12 cellular contexts compared by ENCODE assay signal in the genomic region with DNA sequence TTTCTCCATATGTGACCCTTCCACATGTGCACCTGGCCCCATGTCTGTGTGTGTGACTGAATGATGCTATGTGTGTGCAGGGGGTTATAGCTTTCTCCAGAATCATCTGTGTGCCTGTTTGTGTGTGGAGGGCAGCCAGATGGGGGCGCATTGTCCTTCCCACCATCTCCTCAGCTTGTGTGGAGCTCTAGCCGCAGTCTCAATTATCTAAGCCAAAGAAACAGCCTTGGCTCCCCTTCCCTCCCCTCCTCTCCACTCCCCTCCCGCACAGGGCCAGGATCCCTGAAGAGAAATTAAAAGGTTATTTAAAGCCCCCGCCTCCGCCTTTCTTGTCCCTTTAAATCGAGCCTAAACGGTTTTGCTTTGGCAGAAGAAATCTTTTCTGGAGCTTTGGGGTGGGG. TPM values are rescaled to one million over a fixed set of nuclear protein-coding genes. Genes with fewer than 3 reads are reported as not detected.
DNase-seq lines count a peak whose midpoint lies in the region; ATAC-seq, FAIRE-seq and TF ChIP-seq lines count a peak whose summit lies in the region.
"Had no signal": no experiment of that assay in that cellular context is flagged by ENCODE, and none has a peak within 500 bp of the region (broad histone marks: within the 10 kb centered on the region; RNA-seq: fewer than 3 reads in every experiment).

No MANE protein-coding gene starts in this region.

- H3K27me3 Mint-ChIP-seq in activated CD4-positive, alpha-beta memory T cell treated with anti-CD3 and anti-CD28 coated beads for 36 hours = peaks cover 77% of the 10 kb centered on the region
- H3K27me3 Mint-ChIP-seq in activated CD4-positive, alpha-beta memory T cell treated with anti-CD3 and anti-CD28 coated beads, Interleukin-2, amount 10 ng/mL, durations not matched to agents 7 days and 5 days = peaks cover 90% of the 10 kb centered on the region
- H3K27me3 Mint-ChIP-seq in stimulated activated memory B cell treated with anti-CD40 and anti-IgM and Interleukin-4, amounts not matched to agents 10 μg/mL and 1 μg/mL and 100 μg/mL, for 72 hours = peaks cover 100% of the 10 kb centered on the region

- FAIRE-seq in bronchial epithelial cell (lab: Jason Lieb, UNC) = no peak
- FAIRE-seq: kidney had no signal

- CTCF ChIA-PET in activated CD4-positive, alpha-beta memory T cell treated with anti-CD3 and anti-CD28 coated beads for 36 hours (lab: Charles Lee) = interaction anchor here (0.5 to 5.3 kb wide), 11 partner anchors 18 to 672 kb away, joined by 3 to 23 read pairs (median 5); no protein-coding TSS in a partner anchor
- CTCF ChIA-PET in activated CD4-positive, alpha-beta memory T cell treated with anti-CD3 and anti-CD28 coated beads, Interleukin-2, amount 10 ng/mL, durations not matched to agents 7 days and 5 days (lab: Charles Lee) = interaction anchor here (0.7 to 3.1 kb wide), 12 partner anchors 8 to 270 kb away, joined by 3 to 13 read pairs (median 4); no protein-coding TSS in a partner anchor
- CTCF ChIA-PET in PC-9 (lab: Charles Lee) = interaction anchor here (1.0 to 1.4 kb wide), 3 partner anchors 32 to 38 kb away, joined by 3 to 8 read pairs (median 3); no protein-coding TSS in a partner anchor

- no peak for ATAC-seq in stimulated activated memory B cell treated with anti-CD40 and anti-IgM and Interleukin-4, amounts not matched to agents 10 μg/mL and 1 μg/mL and 100 μg/mL, for 72 hours
- ATAC-seq in gastrocnemius medialis = no peak

- H3K4me2 ChIP-seq in PC-9 = no peak overlapping the region
- H3K4me2 ChIP-seq: smooth muscle cell had no signal

- H3K4me3 ChIP-seq in bronchial epithelial cell (ENCODE audit: low read depth, low read length) = no peak overlapping the region
- H3K4me3 ChIP-seq in retinal pigment epithelial cell (ENCODE audit: low read length) = no peak overlapping the region
- H3K4me3 ChIP-seq in PC-9 = no peak overlapping the region
- no peak overlapping the region for H3K4me3 ChIP-seq in gastrocnemius medialis
- H3K4me3 ChIP-seq: smooth muscle cell had no signal

- H3K9me3 Mint-ChIP-seq in activated CD4-positive, alpha-beta memory T cell treated with anti-CD3 and anti-CD28 coated beads for 36 hours = no peaks in the 10 kb centered on the region
- H3K9me3 Mint-ChIP-seq in activated CD4-positive, alpha-beta memory T cell treated with anti-CD3 and anti-CD28 coated beads, Interleukin-2, amount 10 ng/mL, durations not matched to agents 7 days and 5 days = no peaks in the 10 kb centered on the region
- H3K9me3 Mint-ChIP-seq in stimulated activated memory B cell treated with anti-CD40 and anti-IgM and Interleukin-4, amounts not matched to agents 10 μg/mL and 1 μg/mL and 100 μg/mL, for 72 hours = no peaks in the 10 kb centered on the region
- H3K9me3 Mint-ChIP-seq: T-helper 1 cell treated with Interleukin-12 subunit alpha and Interleukin-12 subunit beta and Interleukin-4 antibody, amounts not matched to agents 30 μg/mL and 1 μg/mL, for 36 hours had no signal

- no peak for TF ChIP-seq POLR2A in gastrocnemius medialis (IDR thresholded peaks at IDR 0.05)

- H3K36me3 ChIP-seq in bronchial epithelial cell (ENCODE audit: control insufficient read depth, insufficient read depth, low read length) (no peaks in the 10 kb centered on the region), PC-9 (ENCODE audit: low read depth) (no peaks in the 10 kb centered on the region), gastrocnemius medialis (no peaks in the 10 kb centered on the region)

- H2AFZ ChIP-seq in PC-9 = no peak overlapping the region

- H3K27ac Mint-ChIP-seq in activated CD4-positive, alpha-beta memory T cell treated with anti-CD3 and anti-CD28 coated beads for 36 hours = no peak overlapping the region
- H3K27ac Mint-ChIP-seq in activated CD4-positive, alpha-beta memory T cell treated with anti-CD3 and anti-CD28 coated beads, Interleukin-2, amount 10 ng/mL, durations not matched to agents 7 days and 5 days = no peak overlapping the region
- no peak overlapping the region for H3K27ac Mint-ChIP-seq in stimulated activated memory B cell treated with anti-CD40 and anti-IgM and Interleukin-4, amounts not matched to agents 10 μg/mL and 1 μg/mL and 100 μg/mL, for 72 hours
- H3K27ac Mint-ChIP-seq: T-helper 1 cell treated with Interleukin-12 subunit alpha and Interleukin-12 subunit beta and Interleukin-4 antibody, amounts not matched to agents 30 μg/mL and 1 μg/mL, for 36 hours had no signal

- TF ChIP-seq CTCF in bronchial epithelial cell (IDR thresholded peaks at IDR 0.05; ENCODE audit: insufficient read depth, low read length, severe bottlenecking) (peak; percentile 15), retinal pigment epithelial cell (conservative IDR thresholded peaks at IDR 0.05; ENCODE audit: low read depth, low read length) (peak; percentile 75), PC-9 (conservative IDR thresholded peaks at IDR 0.05) (no peak; the same call in 1 of the 2 replicates), gastrocnemius medialis (IDR thresholded peaks at IDR 0.05 in 4 of 5, conservative IDR thresholded peaks at IDR 0.05 in 1 of 5) (no peak)

- in situ Hi-C loops in gastrocnemius medialis (cut with MboI; ENCODE audit: low sequenced_read_pairs in 4 of 4) = no loop called here

- peaks cover 33% of the 10 kb centered on the region for H3K4me1 Mint-ChIP-seq in activated CD4-positive, alpha-beta memory T cell treated with anti-CD3 and anti-CD28 coated beads for 36 hours (ENCODE audit: low read depth)
- H3K4me1 Mint-ChIP-seq in activated CD4-positive, alpha-beta memory T cell treated with anti-CD3 and anti-CD28 coated beads, Interleukin-2, amount 10 ng/mL, durations not matched to agents 7 days and 5 days = peaks cover 22% of the 10 kb centered on the region
- H3K4me1 Mint-ChIP-seq in stimulated activated memory B cell treated with anti-CD40 and anti-IgM and Interleukin-4, amounts not matched to agents 10 μg/mL and 1 μg/mL and 100 μg/mL, for 72 hours = peaks cover 26% of the 10 kb centered on the region

- POLR2A ChIA-PET in activated CD4-positive, alpha-beta memory T cell treated with anti-CD3 and anti-CD28 coated beads for 36 hours (lab: Charles Lee) = no interaction called here
- POLR2A ChIA-PET in activated CD4-positive, alpha-beta memory T cell treated with anti-CD3 and anti-CD28 coated beads, Interleukin-2, amount 10 ng/mL, durations not matched to agents 7 days and 5 days (lab: Charles Lee) = no interaction called here
- POLR2A ChIA-PET in PC-9 (lab: Charles Lee; ENCODE audit: unreplicated experiment) = interaction anchor here (0.6 to 1.1 kb wide), 2 partner anchors 35 to 71 kb away, joined by 3 to 17 read pairs; no protein-coding TSS in a partner anchor

- H3K4me1 ChIP-seq in PC-9 (replicated peaks; ENCODE audit: insufficient read depth) (0 out of 2 replicates have a peak, but pooled peaks cover 6% of the 10 kb centered on the region), gastrocnemius medialis (peaks cover 8 to 9% of the 10 kb centered on the region in 2 donors)

- intact Hi-C loops in activated CD4-positive, alpha-beta memory T cell treated with anti-CD3 and anti-CD28 coated beads for 36 hours (cut with micrococcal nuclease) = loop anchor here (2.0 kb wide), 2 partner anchors 41 to 45 kb away; no protein-coding TSS in a partner anchor
- intact Hi-C loops in PC-9 (cut with micrococcal nuclease; ENCODE audit: unreplicated experiment) (loop anchor here (2.0 kb wide), 1 partner anchor 29 kb away; no protein-coding TSS in a partner anchor), gastrocnemius medialis (cut with DNase I; ENCODE audit: low total_unique reads) (no loop called here)

- peak; percentile 53 for DNase-seq in activated CD4-positive, alpha-beta memory T cell treated with anti-CD3 and anti-CD28 coated beads for 36 hours
- DNase-seq in activated CD4-positive, alpha-beta memory T cell treated with anti-CD3 and anti-CD28 coated beads, Interleukin-2, amount 10 ng/mL, durations not matched to agents 7 days and 5 days = no peak
- DNase-seq in NCI-H1694 treated with DMSO at 0.1 percent for 48 hours (lab: John Stamatoyannopoulos, UW) = peak; percentile 12
- no peak for DNase-seq in bronchial epithelial cell (ENCODE audit: low read depth)
- peak; percentile 14 for DNase-seq in retinal pigment epithelial cell (ENCODE audit: low read depth)
- DNase-seq in PC-9 = no peak
- DNase-seq in gastrocnemius medialis = no peak
- DNase-seq: C1 segment of cervical spinal cord had no signal

- H3K4me3 Mint-ChIP-seq in activated CD4-positive, alpha-beta memory T cell treated with anti-CD3 and anti-CD28 coated beads for 36 hours = no peak overlapping the region
- H3K4me3 Mint-ChIP-seq in activated CD4-positive, alpha-beta memory T cell treated with anti-CD3 and anti-CD28 coated beads, Interleukin-2, amount 10 ng/mL, durations not matched to agents 7 days and 5 days = no peak overlapping the region
- H3K4me3 Mint-ChIP-seq in stimulated activated memory B cell treated with anti-CD40 and anti-IgM and Interleukin-4, amounts not matched to agents 10 μg/mL and 1 μg/mL and 100 μg/mL, for 72 hours = no peak overlapping the region
- H3K4me3 Mint-ChIP-seq: T-helper 1 cell treated with Interleukin-12 subunit alpha and Interleukin-12 subunit beta and Interleukin-4 antibody, amounts not matched to agents 30 μg/mL and 1 μg/mL, for 36 hours had no signal

- H3K79me2 ChIP-seq in PC-9 (ENCODE audit: low read depth) = no peaks in the 10 kb centered on the region

- H3K9me3 ChIP-seq in PC-9 (ENCODE audit: insufficient read depth, low read depth) (no peaks in the 10 kb centered on the region), gastrocnemius medialis (no peaks in the 10 kb centered on the region)

- H3K27ac ChIP-seq in PC-9 (no peak overlapping the region), gastrocnemius medialis (no peak overlapping the region)

- no peaks in the 10 kb centered on the region for H3F3A ChIP-seq in PC-9 (ENCODE audit: insufficient read depth, low read depth)

- H3K36me3 Mint-ChIP-seq in activated CD4-positive, alpha-beta memory T cell treated with anti-CD3 and anti-CD28 coated beads for 36 hours = no peaks in the 10 kb centered on the region
- H3K36me3 Mint-ChIP-seq in activated CD4-positive, alpha-beta memory T cell treated with anti-CD3 and anti-CD28 coated beads, Interleukin-2, amount 10 ng/mL, durations not matched to agents 7 days and 5 days (ENCODE audit: low read depth) = peaks cover 2% of the 10 kb centered on the region
- H3K36me3 Mint-ChIP-seq in stimulated activated memory B cell treated with anti-CD40 and anti-IgM and Interleukin-4, amounts not matched to agents 10 μg/mL and 1 μg/mL and 100 μg/mL, for 72 hours = no peaks in the 10 kb centered on the region

- H3K27me3 ChIP-seq in bronchial epithelial cell (ENCODE audit: control insufficient read depth, insufficient read depth, low read length) (peaks cover 68% of the 10 kb centered on the region), PC-9 (ENCODE audit: insufficient read depth, low read depth) (peaks cover 48% of the 10 kb centered on the region), gastrocnemius medialis (peaks cover 75 to 94% (median 89%) of the 10 kb centered on the region in 3 donors)

- no peaks in the 10 kb centered on the region for H3K9me2 ChIP-seq in PC-9 (ENCODE audit: insufficient read depth)

- BruUV-seq in PC-9 (replicated peaks; lab: Mats Ljungman, UMichigan) = no TSS peak

- no peaks in the 10 kb centered on the region for H4K20me1 ChIP-seq in PC-9 (ENCODE audit: insufficient read depth)

RNA-seq across cellular contexts. Expression of gene DMBX1, which starts 1.8 kb away (rescaled TPM):
- total RNA-seq in activated CD4-positive, alpha-beta memory T cell treated with anti-CD3 and anti-CD28 coated beads for 36 hours = under 1 TPM; 0.10 to 0.12 TPM
- under 1 TPM; 0.30 to 0.38 TPM for total RNA-seq in activated CD4-positive, alpha-beta memory T cell treated with anti-CD3 and anti-CD28 coated beads, Interleukin-2, amount 10 ng/mL, durations not matched to agents 7 days and 5 days
- not detected in 2 replicates for total RNA-seq in bronchial epithelial cell
- 0.79 and 1.0 TPM in 2 replicates for total RNA-seq in PC-9 (2021)
- not detected for total RNA-seq in gastrocnemius medialis
- total RNA-seq: kidney, smooth muscle cell had no signal

Comparison
In these comparisons a context has a peak if more than half of its experiments do, and no peak if none do; other contexts are left out.
1. DNase-seq: peak in activated CD4-positive, alpha-beta memory T cell treated with anti-CD3 and anti-CD28 coated beads for 36 hours (single experiment), NCI-H1694 treated with DMSO at 0.1 percent for 48 hours (single experiment) and retinal pigment epithelial cell (single experiment); none in activated CD4-positive, alpha-beta memory T cell treated with anti-CD3 and anti-CD28 coated beads, Interleukin-2, amount 10 ng/mL, durations not matched to agents 7 days and 5 days (single experiment), bronchial epithelial cell (single experiment), PC-9 (0 of 2) and gastrocnemius medialis (0 of 2).
2. CTCF ChIP-seq: peak in bronchial epithelial cell (single experiment) and retinal pigment epithelial cell (single experiment); none in PC-9 (single experiment) and gastrocnemius medialis (0 of 5).